In the genomic region with DNA sequence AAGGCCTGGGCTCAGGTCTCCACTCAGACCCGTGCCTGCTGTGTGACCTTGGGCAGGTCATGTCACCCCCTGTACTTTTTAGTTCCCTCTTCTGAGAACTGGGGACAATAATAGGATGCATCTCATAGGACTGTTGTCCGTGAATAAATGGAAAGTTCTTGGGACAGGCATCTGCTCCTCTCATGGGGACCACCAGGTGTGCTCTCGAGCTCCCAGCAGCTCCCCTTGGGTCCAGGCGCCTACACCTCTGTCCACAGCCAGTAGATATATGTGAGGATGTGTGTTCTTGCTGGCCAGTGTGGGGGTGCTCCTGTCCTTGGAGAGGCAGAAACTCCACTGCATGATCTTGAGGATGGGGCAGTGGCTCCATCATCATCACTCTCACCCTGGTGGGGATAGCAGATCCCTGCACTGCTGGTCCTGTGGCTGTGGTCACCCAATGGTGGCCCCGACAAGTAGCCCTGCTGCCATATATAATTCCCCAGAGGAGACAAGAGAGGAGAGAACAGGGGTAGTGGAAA, we compare ENCODE assay signal across 1 cellular context.
TF ChIP-seq lines count a peak whose summit lies in the region.

No MANE protein-coding gene starts in this region.

TF ChIP-seq in H1, 55 proteins besides CTCF, POLR2A, EP300 and RAD21 (continued from another document):
- no peak for TF ChIP-seq TEAD4 (IDR thresholded peaks at IDR 0.05; ENCODE audit: low read depth, low read length)
